In the genomic region with DNA sequence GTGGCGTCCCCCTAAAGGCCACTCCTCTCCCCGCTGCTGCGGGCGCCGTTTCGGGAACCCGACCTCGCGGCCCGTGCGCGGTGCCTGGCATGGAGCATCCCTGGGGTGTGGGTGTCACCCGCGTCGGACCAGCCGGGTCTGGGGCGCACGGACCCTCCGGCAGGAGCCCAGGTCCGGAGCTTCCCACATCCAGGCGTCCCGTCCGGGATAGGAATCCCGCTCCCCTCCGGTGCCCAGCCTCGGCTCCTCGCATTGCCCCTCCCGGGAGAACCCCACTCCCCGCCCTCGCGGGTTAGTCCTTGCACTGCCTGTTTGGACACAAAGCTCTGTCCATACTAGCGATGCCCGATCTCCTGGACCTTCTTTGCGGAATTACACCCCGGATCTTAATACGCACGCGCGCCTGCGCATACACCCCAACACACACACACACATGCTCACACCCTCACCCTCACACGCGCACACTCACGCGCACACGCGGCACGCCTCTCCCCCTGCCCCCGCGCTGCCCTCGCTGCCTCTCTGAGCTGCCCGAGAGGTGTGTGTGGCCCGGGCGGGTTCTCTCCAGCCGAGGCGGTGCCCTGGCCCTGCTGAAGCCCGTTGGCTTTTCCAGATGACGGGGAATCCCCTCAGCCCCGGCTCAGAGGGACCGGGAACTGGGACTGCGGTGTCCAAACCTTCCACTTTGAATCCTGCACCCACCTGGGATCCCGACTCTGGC, we compare ENCODE assay signal across 8 cellular contexts. TPM values are rescaled to one million over a fixed set of nuclear protein-coding genes. Genes with fewer than 3 reads are reported as not detected.
DNase-seq lines count a peak whose midpoint lies in the region; ATAC-seq, FAIRE-seq and TF ChIP-seq lines count a peak whose summit lies in the region.

No MANE protein-coding gene starts in this region.

- peak overlapping the region; percentile 88 for H3K27ac Mint-ChIP-seq in Calu3 (ENCODE audit: unreplicated experiment)

- H3K9ac ChIP-seq in HUES64 (ENCODE audit: low read depth, low read length) (peak overlapping the region; percentile 36), rectal smooth muscle tissue (ENCODE audit: low read length) (peak overlapping the region; percentile 77)

- intact Hi-C loops in Calu3 (cut with micrococcal nuclease; ENCODE audit: unreplicated experiment) = no loop called here

- H3K9me3 Mint-ChIP-seq in Calu3 (ENCODE audit: low read depth, unreplicated experiment) = no peaks in the 10 kb centered on the region

- CTCF ChIA-PET in Calu3 (lab: Charles Lee) = interaction anchor here (0.9 to 1.0 kb wide), 2 partner anchors 10 to 17 kb away, joined by 3 read pairs; no protein-coding TSS in a partner anchor

- under 1% methylated on average over 61 of the region's 61 CpGs for WGBS in HUES64

- no peak for FAIRE-seq in D721Med (lab: Jason Lieb, UNC)

- peak overlapping the region; percentile 100 for H3K4me3 Mint-ChIP-seq in Calu3 (ENCODE audit: low read depth, unreplicated experiment)

- H3K4me3 ChIP-seq in HUES64 (ENCODE audit: low read length) (peak overlapping the region; percentile 84), rectal smooth muscle tissue (ENCODE audit: low read length) (peak overlapping the region; percentile 98)

- peak; percentile 21 for ATAC-seq in GM21390 (IDR thresholded peaks at IDR 0.05; ENCODE audit: unreplicated experiment)

- TF ChIP-seq CTCF in Calu3 (IDR thresholded peaks at IDR 0.05; ENCODE audit: unreplicated experiment) (no peak), D721Med (IDR thresholded peaks at IDR 0.05; ENCODE audit: insufficient read depth, missing control alignments) (no peak)

- no peaks in the 10 kb centered on the region for H3K9me3 ChIP-seq in HUES64 (ENCODE audit: insufficient read depth, low read depth, low read length)

- no TSS peak for BruUV-seq in Calu3 (replicated peaks; lab: Mats Ljungman, UMichigan)

- H3K4me1 ChIP-seq in HUES64 (ENCODE audit: insufficient read depth, low read length) (0 out of 2 replicates have a peak, but pooled peaks cover 6% of the 10 kb centered on the region), rectal smooth muscle tissue (ENCODE audit: control insufficient read depth, insufficient read depth, low read length) (peaks cover 3% of the 10 kb centered on the region)

- H3K4me1 Mint-ChIP-seq in Calu3 (ENCODE audit: low read depth, unreplicated experiment) = peaks cover 7% of the 10 kb centered on the region

- no peak overlapping the region for H3K27ac ChIP-seq in HUES64 (ENCODE audit: low read depth, low read length)
- H3K27ac ChIP-seq in rectal smooth muscle tissue (ENCODE audit: low read depth, low read length) = peak overlapping the region; percentile 92

- H3K36me3 ChIP-seq in HUES64 (ENCODE audit: insufficient read depth, low read length) (no peaks in the 10 kb centered on the region), rectal smooth muscle tissue (ENCODE audit: control insufficient read depth, insufficient read depth, low read length) (no peaks in the 10 kb centered on the region)

- H3K27me3 ChIP-seq in HUES64 (ENCODE audit: insufficient read depth, low read length) (peaks cover 38% of the 10 kb centered on the region), rectal smooth muscle tissue (ENCODE audit: control insufficient read depth, insufficient read depth, low read length) (no peaks in the 10 kb centered on the region)

- H3K27me3 Mint-ChIP-seq in Calu3 (ENCODE audit: unreplicated experiment) = no peaks in the 10 kb centered on the region

- DNase-seq in Calu3 (peak; percentile 70), T-helper 2 cell (peak in 4 of 5 experiments; percentile 21 to 82 (median 32)), astrocyte of the hippocampus (ENCODE audit: low read depth, low spot score) (peak; percentile 73), hepatic stellate cell (ENCODE audit: low spot score) (peak; percentile 76), D721Med (ENCODE audit: insufficient read length, low spot score) (no peak)

- H3K36me3 Mint-ChIP-seq in Calu3 (ENCODE audit: insufficient read depth, unreplicated experiment) = peaks cover 39% of the 10 kb centered on the region

RNA-seq across cellular contexts. Expression of a gene that starts 0.9 kb away (rescaled TPM):
- 6.4 and 6.5 TPM in 2 replicates for total RNA-seq in Calu3 (2022)
- polyA plus RNA-seq in HUES64 (2013, experiment 1 of 2) = 2.2 TPM
- 2.3 TPM for polyA plus RNA-seq in HUES64 (2013, experiment 2 of 2)
